Comparison of ENCODE assay signal across 1 cellular context in the genomic region with DNA sequence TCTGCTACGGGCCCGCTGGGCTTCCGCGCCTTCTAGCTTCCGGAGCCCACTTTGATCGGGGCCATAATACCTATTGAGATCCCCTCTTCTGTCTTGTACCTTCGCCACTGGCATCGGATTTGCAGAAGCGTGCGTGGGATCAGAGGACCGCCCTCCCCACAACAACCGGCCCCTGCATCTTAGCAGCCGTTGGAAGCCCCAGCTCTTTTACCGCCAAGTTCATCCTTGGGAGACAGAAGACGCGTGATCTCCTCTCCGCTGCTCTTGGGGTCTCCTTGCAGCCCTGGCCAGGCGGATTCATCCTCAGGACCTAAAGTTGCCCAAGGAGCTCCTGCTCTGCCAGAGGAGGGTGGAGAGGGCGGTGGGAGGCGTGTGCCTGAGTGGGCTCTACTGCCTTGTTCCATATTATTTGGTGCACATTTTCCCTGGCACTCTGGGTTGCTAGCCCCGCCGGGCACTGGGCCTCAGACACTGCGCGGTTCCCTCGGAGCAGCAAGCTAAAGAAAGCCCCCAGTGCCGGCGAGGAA.
TF ChIP-seq lines count a peak whose summit lies in the region.

No MANE protein-coding gene starts in this region.

TF ChIP-seq in GM23338, 12 proteins besides CTCF, POLR2A, EP300 and RAD21:
- TF ChIP-seq, protein P1, sequence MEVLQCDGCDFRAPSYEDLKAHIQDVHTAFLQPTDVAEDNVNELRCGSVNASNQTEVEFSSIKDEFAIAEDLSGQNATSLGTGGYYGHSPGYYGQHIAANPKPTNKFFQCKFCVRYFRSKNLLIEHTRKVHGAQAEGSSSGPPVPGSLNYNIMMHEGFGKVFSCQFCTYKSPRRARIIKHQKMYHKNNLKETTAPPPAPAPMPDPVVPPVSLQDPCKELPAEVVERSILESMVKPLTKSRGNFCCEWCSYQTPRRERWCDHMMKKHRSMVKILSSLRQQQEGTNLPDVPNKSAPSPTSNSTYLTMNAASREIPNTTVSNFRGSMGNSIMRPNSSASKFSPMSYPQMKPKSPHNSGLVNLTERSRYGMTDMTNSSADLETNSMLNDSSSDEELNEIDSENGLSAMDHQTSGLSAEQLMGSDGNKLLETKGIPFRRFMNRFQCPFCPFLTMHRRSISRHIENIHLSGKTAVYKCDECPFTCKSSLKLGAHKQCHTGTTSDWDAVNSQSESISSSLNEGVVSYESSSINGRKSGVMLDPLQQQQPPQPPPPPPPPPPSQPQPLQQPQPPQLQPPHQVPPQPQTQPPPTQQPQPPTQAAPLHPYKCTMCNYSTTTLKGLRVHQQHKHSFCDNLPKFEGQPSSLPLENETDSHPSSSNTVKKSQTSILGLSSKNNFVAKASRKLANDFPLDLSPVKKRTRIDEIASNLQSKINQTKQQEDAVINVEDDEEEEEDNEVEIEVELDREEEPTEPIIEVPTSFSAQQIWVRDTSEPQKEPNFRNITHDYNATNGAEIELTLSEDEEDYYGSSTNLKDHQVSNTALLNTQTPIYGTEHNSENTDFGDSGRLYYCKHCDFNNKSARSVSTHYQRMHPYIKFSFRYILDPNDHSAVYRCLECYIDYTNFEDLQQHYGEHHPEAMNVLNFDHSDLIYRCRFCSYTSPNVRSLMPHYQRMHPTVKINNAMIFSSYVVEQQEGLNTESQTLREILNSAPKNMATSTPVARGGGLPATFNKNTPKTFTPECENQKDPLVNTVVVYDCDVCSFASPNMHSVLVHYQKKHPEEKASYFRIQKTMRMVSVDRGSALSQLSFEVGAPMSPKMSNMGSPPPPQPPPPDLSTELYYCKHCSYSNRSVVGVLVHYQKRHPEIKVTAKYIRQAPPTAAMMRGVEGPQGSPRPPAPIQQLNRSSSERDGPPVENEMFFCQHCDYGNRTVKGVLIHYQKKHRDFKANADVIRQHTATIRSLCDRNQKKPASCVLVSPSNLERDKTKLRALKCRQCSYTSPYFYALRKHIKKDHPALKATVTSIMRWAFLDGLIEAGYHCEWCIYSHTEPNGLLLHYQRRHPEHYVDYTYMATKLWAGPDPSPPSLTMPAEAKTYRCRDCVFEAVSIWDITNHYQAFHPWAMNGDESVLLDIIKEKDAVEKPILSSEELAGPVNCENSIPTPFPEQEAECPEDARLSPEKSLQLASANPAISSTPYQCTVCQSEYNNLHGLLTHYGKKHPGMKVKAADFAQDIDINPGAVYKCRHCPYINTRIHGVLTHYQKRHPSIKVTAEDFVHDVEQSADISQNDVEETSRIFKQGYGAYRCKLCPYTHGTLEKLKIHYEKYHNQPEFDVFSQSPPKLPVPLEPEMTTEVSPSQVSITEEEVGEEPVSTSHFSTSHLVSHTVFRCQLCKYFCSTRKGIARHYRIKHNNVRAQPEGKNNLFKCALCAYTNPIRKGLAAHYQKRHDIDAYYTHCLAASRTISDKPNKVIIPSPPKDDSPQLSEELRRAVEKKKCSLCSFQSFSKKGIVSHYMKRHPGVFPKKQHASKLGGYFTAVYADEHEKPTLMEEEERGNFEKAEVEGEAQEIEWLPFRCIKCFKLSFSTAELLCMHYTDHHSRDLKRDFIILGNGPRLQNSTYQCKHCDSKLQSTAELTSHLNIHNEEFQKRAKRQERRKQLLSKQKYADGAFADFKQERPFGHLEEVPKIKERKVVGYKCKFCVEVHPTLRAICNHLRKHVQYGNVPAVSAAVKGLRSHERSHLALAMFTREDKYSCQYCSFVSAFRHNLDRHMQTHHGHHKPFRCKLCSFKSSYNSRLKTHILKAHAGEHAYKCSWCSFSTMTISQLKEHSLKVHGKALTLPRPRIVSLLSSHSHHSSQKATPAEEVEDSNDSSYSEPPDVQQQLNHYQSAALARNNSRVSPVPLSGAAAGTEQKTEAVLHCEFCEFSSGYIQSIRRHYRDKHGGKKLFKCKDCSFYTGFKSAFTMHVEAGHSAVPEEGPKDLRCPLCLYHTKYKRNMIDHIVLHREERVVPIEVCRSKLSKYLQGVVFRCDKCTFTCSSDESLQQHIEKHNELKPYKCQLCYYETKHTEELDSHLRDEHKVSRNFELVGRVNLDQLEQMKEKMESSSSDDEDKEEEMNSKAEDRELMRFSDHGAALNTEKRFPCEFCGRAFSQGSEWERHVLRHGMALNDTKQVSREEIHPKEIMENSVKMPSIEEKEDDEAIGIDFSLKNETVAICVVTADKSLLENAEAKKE (CRISPR knock-in tag; IDR thresholded peaks at IDR 0.05): no peak
- peak; percentile 80 for TF ChIP-seq EZH2 (IDR thresholded peaks at IDR 0.05; ENCODE audit: low read depth, unreplicated experiment)
- no peak for TF ChIP-seq ZNF331 (CRISPR knock-in tag; IDR thresholded peaks at IDR 0.05; ENCODE audit: low read depth)
